In the genomic region with DNA sequence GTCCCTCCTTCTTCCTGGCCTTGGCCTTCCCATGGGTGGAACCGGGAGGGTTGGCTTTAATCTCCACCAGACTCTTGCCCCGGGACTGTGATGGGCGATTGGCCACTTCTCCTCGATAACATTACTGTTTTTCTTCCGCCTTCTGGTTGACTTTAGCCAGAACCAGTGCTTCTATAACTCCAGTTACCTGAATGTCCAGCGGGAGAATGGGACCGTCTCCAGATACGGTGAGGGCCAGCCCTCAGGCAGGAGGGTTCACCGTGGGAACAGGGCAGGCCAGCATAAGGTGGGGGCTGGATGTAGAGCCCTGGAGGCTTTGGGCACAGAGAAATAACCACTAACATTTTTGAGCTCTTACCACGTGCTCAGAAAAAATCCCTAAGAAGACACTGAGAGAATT, we compare ENCODE assay signal across 36 cellular contexts. TPM values are rescaled to one million over a fixed set of nuclear protein-coding genes. Genes with fewer than 3 reads are reported as not detected.
A peak's percentile ranks its signal among the peaks of the same experiment; 100 is the strongest.
DNase-seq lines count a peak whose midpoint lies in the region; ATAC-seq and TF ChIP-seq lines count a peak whose summit lies in the region.
"Had no signal": no experiment of that assay in that cellular context is flagged by ENCODE, and none has a peak within 500 bp of the region (broad histone marks: within the 10 kb centered on the region; RNA-seq: fewer than 3 reads in every experiment).

No MANE protein-coding gene starts in this region.

- peak overlapping the region; percentile 14 for H3K27ac Mint-ChIP-seq in T-helper 2 cell treated with Interferon-gamma antibody and Interleukin-4, amounts not matched to agents 5 μg/mL and 100 μg/mL, for 36 hours
- peak overlapping the region; percentile 38 to 83 for H3K27ac Mint-ChIP-seq in natural killer cell
- H3K27ac Mint-ChIP-seq in natural killer cell treated with Interleukin-12 subunit alpha and Interleukin-12 subunit beta and Interleukin-15 and Interleukin-18, amount 100 ng/mL, for 72 hours = peak overlapping the region in 1 of 2 donors; percentile 72
- H3K27ac Mint-ChIP-seq: activated naive CD4-positive, alpha-beta T cell treated with anti-CD3 and anti-CD28 coated beads for 36 hours; progenitor cell of endocrine pancreas had no signal

- H3K27me3 ChIP-seq in liver (ENCODE audit: control insufficient read depth in 4 of 4, insufficient read depth in 4 of 4, low read length in 3 of 4) = no peaks in the 10 kb centered on the region
- H3K27me3 ChIP-seq: ascending aorta, colonic mucosa, Peyer's patch had no signal

- no peak overlapping the region for H3K4me3 Mint-ChIP-seq in T-helper 2 cell treated with Interferon-gamma antibody and Interleukin-4, amounts not matched to agents 5 μg/mL and 100 μg/mL, for 36 hours
- no peak overlapping the region for H3K4me3 Mint-ChIP-seq in natural killer cell
- H3K4me3 Mint-ChIP-seq in natural killer cell treated with Interleukin-12 subunit alpha and Interleukin-12 subunit beta and Interleukin-15 and Interleukin-18, amount 100 ng/mL, for 72 hours = no peak overlapping the region
- H3K4me3 Mint-ChIP-seq: activated naive CD4-positive, alpha-beta T cell treated with anti-CD3 and anti-CD28 coated beads for 36 hours had no signal

- 30% methylated on average over 10 of the region's 10 CpGs for WGBS in liver

- ATAC-seq in natural killer cell (no peak), GM19023 (IDR thresholded peaks at IDR 0.05; ENCODE audit: unreplicated experiment) (no peak)
- ATAC-seq in natural killer cell treated with Interleukin-12 subunit alpha and Interleukin-12 subunit beta and Interleukin-15 and Interleukin-18, amount 100 ng/mL, for 72 hours = no peak
- ATAC-seq: left lobe of liver, sciatic nerve had no signal

- H3K27me3 Mint-ChIP-seq in T-helper 2 cell treated with Interferon-gamma antibody and Interleukin-4, amounts not matched to agents 5 μg/mL and 100 μg/mL, for 36 hours (ENCODE audit: low read depth) = no peaks in the 10 kb centered on the region
- no peaks in the 10 kb centered on the region for H3K27me3 Mint-ChIP-seq in natural killer cell (ENCODE audit: low read depth in 2 of 2)
- no peaks in the 10 kb centered on the region for H3K27me3 Mint-ChIP-seq in natural killer cell treated with Interleukin-12 subunit alpha and Interleukin-12 subunit beta and Interleukin-15 and Interleukin-18, amount 100 ng/mL, for 72 hours
- H3K27me3 Mint-ChIP-seq: progenitor cell of endocrine pancreas had no signal

- TF ChIP-seq CTCF in natural killer cell (IDR thresholded peaks at IDR 0.05) = no peak
- TF ChIP-seq CTCF in liver (IDR thresholded peaks at IDR 0.05; ENCODE audit: low read depth, low read length, missing input control) = no peak

- peaks cover 4% of the 10 kb centered on the region for H3K4me1 Mint-ChIP-seq in T-helper 2 cell treated with Interferon-gamma antibody and Interleukin-4, amounts not matched to agents 5 μg/mL and 100 μg/mL, for 36 hours (ENCODE audit: low read depth)
- H3K4me1 Mint-ChIP-seq in natural killer cell = peaks cover 23 to 30% of the 10 kb centered on the region in 2 donors
- H3K4me1 Mint-ChIP-seq in natural killer cell treated with Interleukin-12 subunit alpha and Interleukin-12 subunit beta and Interleukin-15 and Interleukin-18, amount 100 ng/mL, for 72 hours (ENCODE audit: low read depth in 2 of 2) = peaks cover 12 to 15% of the 10 kb centered on the region in 2 donors

- intact Hi-C loops in natural killer cell (cut with micrococcal nuclease) = no loop called here

- H3K4me3 ChIP-seq in liver (ENCODE audit: low read depth in 1 of 3, low read length in 3 of 3) = peak overlapping the region; percentile 61 to 75 (median 71)
- H3K4me3 ChIP-seq: ascending aorta, colonic mucosa, GM23248, Peyer's patch had no signal

- TF ChIP-seq RAD21 in liver (IDR thresholded peaks at IDR 0.05) = no peak

- peaks cover 0 to 2% (median 0%) of the 10 kb centered on the region in 4 donors for H3K36me3 ChIP-seq in liver (ENCODE audit: control insufficient read depth in 4 of 4, insufficient read depth in 3 of 4, low read depth in 1 of 4, low read length in 3 of 4)
- H3K36me3 ChIP-seq: colonic mucosa had no signal

- TF ChIP-seq POLR2A in erythroblast (IDR thresholded peaks at IDR 0.05; ENCODE audit: low read length) = no peak

- H3K9me3 Mint-ChIP-seq in T-helper 2 cell treated with Interferon-gamma antibody and Interleukin-4, amounts not matched to agents 5 μg/mL and 100 μg/mL, for 36 hours = peaks cover 4% of the 10 kb centered on the region
- no peaks in the 10 kb centered on the region for H3K9me3 Mint-ChIP-seq in natural killer cell
- H3K9me3 Mint-ChIP-seq in natural killer cell treated with Interleukin-12 subunit alpha and Interleukin-12 subunit beta and Interleukin-15 and Interleukin-18, amount 100 ng/mL, for 72 hours = no peaks in the 10 kb centered on the region
- H3K9me3 Mint-ChIP-seq: activated naive CD4-positive, alpha-beta T cell treated with anti-CD3 and anti-CD28 coated beads for 36 hours had no signal

- DNase-seq in T-helper 2 cell treated with Interferon-gamma antibody and Interleukin-4, amounts not matched to agents 5 μg/mL and 100 μg/mL, for 36 hours (ENCODE audit: low spot score) = no peak
- DNase-seq in T-helper 2 cell = no peak
- no peak for DNase-seq in natural killer cell
- no peak for DNase-seq in natural killer cell treated with Interleukin-12 subunit alpha and Interleukin-12 subunit beta and Interleukin-15 and Interleukin-18, amount 100 ng/mL, for 72 hours (ENCODE audit: low spot score)
- no peak for DNase-seq in erythroblast (lab: John Stamatoyannopoulos, UW)
- no peak for DNase-seq in NK-92 treated with Interleukin-12 subunit alpha and Interleukin-12 subunit beta, amount 100 ng/mL, for 24 hours (lab: John Stamatoyannopoulos, UW)
- DNase-seq: activated CD4-positive, alpha-beta T cell treated with anti-CD3 and anti-CD28 coated beads for 48 hours; activated naive CD4-positive, alpha-beta T cell treated with anti-CD3 and anti-CD28 coated beads for 36 hours; C1 segment of cervical spinal cord; colonic mucosa; effector CD4-positive, alpha-beta T cell; GM23248; hypothalamus; NCI-H1048; NCI-H446; NCI-H748 treated with DMSO at 0.1 percent for 48 hours; nucleus accumbens; Peyer's patch; SHP77 treated with DMSO at 0.1 percent for 48 hours; stimulated activated CD4-positive, alpha-beta T cell treated with anti-CD3 and anti-CD28 coated beads, Interleukin-4, amount 100 ng/mL, for 1 hour; substantia nigra; T-helper 9 cell; trophoblast cell had no signal

- H3K27ac ChIP-seq in liver (ENCODE audit: low read depth in 1 of 2, low read length in 2 of 2) = peak overlapping the region; percentile 32 to 37
- H3K27ac ChIP-seq: 22Rv1, ascending aorta, colonic mucosa, epithelial cell of prostate, GM23248, Peyer's patch, VCaP had no signal

- peaks cover 13% of the 10 kb centered on the region for H3K36me3 Mint-ChIP-seq in T-helper 2 cell treated with Interferon-gamma antibody and Interleukin-4, amounts not matched to agents 5 μg/mL and 100 μg/mL, for 36 hours (ENCODE audit: low read depth)
- peaks cover 7% of the 10 kb centered on the region for H3K36me3 Mint-ChIP-seq in natural killer cell
- peaks cover 7% of the 10 kb centered on the region for H3K36me3 Mint-ChIP-seq in natural killer cell treated with Interleukin-12 subunit alpha and Interleukin-12 subunit beta and Interleukin-15 and Interleukin-18, amount 100 ng/mL, for 72 hours

- no peaks in the 10 kb centered on the region for H3K9me3 ChIP-seq in liver (ENCODE audit: control insufficient read depth in 4 of 4, low read length in 3 of 4)
- H3K9me3 ChIP-seq: ascending aorta, colonic mucosa, Peyer's patch had no signal

- H3K4me1 ChIP-seq in liver (ENCODE audit: control insufficient read depth in 4 of 4, insufficient read depth in 4 of 4, low read length in 3 of 4) = peaks cover 9 to 36% (median 24%) of the 10 kb centered on the region in 4 donors
- H3K4me1 ChIP-seq: ascending aorta, colonic mucosa, Peyer's patch had no signal

- peak overlapping the region; percentile 58 to 68 for H3K9ac ChIP-seq in liver (ENCODE audit: low read depth in 1 of 2, low read length in 2 of 2)
- H3K9ac ChIP-seq: GM23248 had no signal

TF ChIP-seq in liver, 16 proteins besides CTCF, POLR2A, EP300 and RAD21:
- TF ChIP-seq FOXA1 (IDR thresholded peaks at IDR 0.05) (no peak), SP1 (IDR thresholded peaks at IDR 0.05) (peak; percentile 19)

RNA-seq across cellular contexts. Expression of a gene that starts 1.0 kb away (rescaled TPM):
- total RNA-seq in natural killer cell (not detected), liver (1,000 to 10,000 TPM in 1 of 2 donors, 100 to 1,000 TPM in 1; 276 to 4,866 TPM)
- not detected for total RNA-seq in natural killer cell treated with Interleukin-12 subunit alpha and Interleukin-12 subunit beta and Interleukin-15 and Interleukin-18, amount 100 ng/mL, for 72 hours
- polyA plus RNA-seq in liver = 1,000 to 10,000 TPM; 5,754 to 7,373 TPM
- total RNA-seq: activated naive CD4-positive, alpha-beta T cell treated with anti-CD3 and anti-CD28 coated beads for 36 hours; Daoy; glomerular endothelial cell; GM23248; mesenteric fat pad; myocyte; Peyer's patch; sciatic nerve had no signal
- polyA plus RNA-seq: GM23248 had no signal

RNA-seq across cellular contexts. Expression of a gene that starts 7.7 kb away (rescaled TPM):
- total RNA-seq in natural killer cell (under 1 TPM in 1 of 3 donors, not detected in 2; 1.00 TPM), liver (over 10,000 TPM in 1 of 2 donors, 1,000 to 10,000 TPM in 1; 1,297 to 35,782 TPM)
- total RNA-seq in natural killer cell treated with Interleukin-12 subunit alpha and Interleukin-12 subunit beta and Interleukin-15 and Interleukin-18, amount 100 ng/mL, for 72 hours = not detected
- over 10,000 TPM; 38,408 to 69,591 TPM for polyA plus RNA-seq in liver
- total RNA-seq: activated naive CD4-positive, alpha-beta T cell treated with anti-CD3 and anti-CD28 coated beads for 36 hours; Daoy; glomerular endothelial cell; GM23248; myocyte; Peyer's patch had no signal
- polyA plus RNA-seq: GM23248 had no signal

RNA-seq across cellular contexts. Expression of a gene that starts 57.1 kb away (rescaled TPM):
- 100 to 1,000 TPM; 577 to 743 (median 676) TPM for total RNA-seq in natural killer cell
- 100 to 1,000 TPM; 332 to 469 TPM for total RNA-seq in natural killer cell treated with Interleukin-12 subunit alpha and Interleukin-12 subunit beta and Interleukin-15 and Interleukin-18, amount 100 ng/mL, for 72 hours
- total RNA-seq in liver = 10 to 100 TPM in 1 of 2 donors, 1 to 10 TPM in 1; 7.2 to 31.7 TPM
- 1 to 10 TPM; 4.2 to 6.6 TPM for polyA plus RNA-seq in liver

Comparison
In these comparisons a context has a peak if more than half of its experiments do, and no peak if none do; other contexts are left out.
1. RNA of a gene that starts 1.0 kb away (total RNA-seq): 276 to 4,866 TPM in liver; not detected in natural killer cell and not detected in natural killer cell treated with Interleukin-12 subunit alpha and Interleukin-12 subunit beta and Interleukin-15 and Interleukin-18, amount 100 ng/mL, for 72 hours; every median in the first group is over 100 times any median in the second.
2. RNA of a gene that starts 7.7 kb away (total RNA-seq): 1,297 to 35,782 TPM in liver; 1.00 TPM in natural killer cell and not detected in natural killer cell treated with Interleukin-12 subunit alpha and Interleukin-12 subunit beta and Interleukin-15 and Interleukin-18, amount 100 ng/mL, for 72 hours; every median in the first group is over 100 times any median in the second.
3. RNA of a gene that starts 57.1 kb away (total RNA-seq): 577 to 743 TPM in natural killer cell and 332 to 469 TPM in natural killer cell treated with Interleukin-12 subunit alpha and Interleukin-12 subunit beta and Interleukin-15 and Interleukin-18, amount 100 ng/mL, for 72 hours; 7.2 to 31.7 TPM in liver; every median in the first group is over 10 times any median in the second.